In genomic region chr12:49791156-49791555, GRCh38 we compare ENCODE assay signal across 1 cellular context.
TF ChIP-seq lines count a peak whose summit lies in the region.

No MANE protein-coding gene starts in this region.

TF ChIP-seq in WTC11, 78 proteins besides CTCF, POLR2A, EP300 and RAD21 (continued from another document):
- TF ChIP-seq PRDM15 (CRISPR knock-in tag; IDR thresholded peaks at IDR 0.05): no peak
- no peak for TF ChIP-seq GRHL2 (CRISPR knock-in tag; IDR thresholded peaks at IDR 0.05; ENCODE audit: insufficient replicate concordance, severe bottlenecking)
- no peak for TF ChIP-seq ZNF138 (CRISPR knock-in tag; conservative IDR thresholded peaks at IDR 0.05)
- TF ChIP-seq CREM (CRISPR knock-in tag; IDR thresholded peaks at IDR 0.05): no peak
- TF ChIP-seq NR3C1 (CRISPR knock-in tag; conservative IDR thresholded peaks at IDR 0.05; ENCODE audit: low read depth): no peak
- no peak for TF ChIP-seq HMGA2 (CRISPR knock-in tag; IDR thresholded peaks at IDR 0.05)
- TF ChIP-seq CBFB (CRISPR knock-in tag; IDR thresholded peaks at IDR 0.05; ENCODE audit: low read depth): no peak
- no peak for TF ChIP-seq ATF1 (CRISPR knock-in tag; IDR thresholded peaks at IDR 0.05)
- no peak for TF ChIP-seq PREB (CRISPR knock-in tag; IDR thresholded peaks at IDR 0.05; ENCODE audit: borderline replicate concordance)
- no peak for TF ChIP-seq TEAD1 (CRISPR knock-in tag; IDR thresholded peaks at IDR 0.05)
- no peak for TF ChIP-seq TP53 (CRISPR knock-in tag; IDR thresholded peaks at IDR 0.05)
- no peak for TF ChIP-seq NR2C2 (CRISPR knock-in tag; IDR thresholded peaks at IDR 0.05)
- TF ChIP-seq ATF6 (CRISPR knock-in tag; IDR thresholded peaks at IDR 0.05): no peak
- TF ChIP-seq ZMAT4 (CRISPR knock-in tag; IDR thresholded peaks at IDR 0.05): no peak
- no peak for TF ChIP-seq MYBL2 (CRISPR knock-in tag; IDR thresholded peaks at IDR 0.05)
- TF ChIP-seq JAZF1 (CRISPR knock-in tag; IDR thresholded peaks at IDR 0.05): no peak
- TF ChIP-seq MXD4 (CRISPR knock-in tag; IDR thresholded peaks at IDR 0.05; ENCODE audit: borderline replicate concordance): no peak
- no peak for TF ChIP-seq ZNF671 (CRISPR knock-in tag; IDR thresholded peaks at IDR 0.05)
- no peak for TF ChIP-seq ZNF423 (CRISPR knock-in tag; IDR thresholded peaks at IDR 0.05)
